ENCODE assay signal across 7 cellular contexts in genomic region chr13:45511310-45512147, GRCh38. TPM values are rescaled to one million over a fixed set of nuclear protein-coding genes. Genes with fewer than 3 reads are reported as not detected.
A peak's percentile ranks its signal among the peaks of the same experiment; 100 is the strongest.
DNase-seq lines count a peak whose midpoint lies in the region; ATAC-seq and TF ChIP-seq lines count a peak whose summit lies in the region.

No MANE protein-coding gene starts in this region.

- no peaks in the 10 kb centered on the region for H3K79me2 ChIP-seq in DND-41 (ENCODE audit: insufficient read depth, low read length)

- H3K27ac ChIP-seq in DND-41 (ENCODE audit: low read length) (no peak overlapping the region), psoas muscle (no peak overlapping the region)

- no peak overlapping the region for H3K4me2 ChIP-seq in DND-41 (ENCODE audit: insufficient read depth, low read length)

- no peak overlapping the region for H2AFZ ChIP-seq in DND-41 (ENCODE audit: low read depth, low read length)

- no peak overlapping the region for H3K9ac ChIP-seq in DND-41 (ENCODE audit: low read depth, low read length)

- no peak overlapping the region for H3K4me3 Mint-ChIP-seq in activated naive CD8-positive, alpha-beta T cell
- H3K4me3 Mint-ChIP-seq in glutamatergic neuron (ENCODE audit: unreplicated experiment), result no peak overlapping the region

- H3K27me3 Mint-ChIP-seq in activated naive CD8-positive, alpha-beta T cell, result no peaks in the 10 kb centered on the region
- H3K27me3 Mint-ChIP-seq in glutamatergic neuron (ENCODE audit: unreplicated experiment), result no peaks in the 10 kb centered on the region

- ATAC-seq in DND-41 (ENCODE audit: insufficient read depth, low read depth) (peak; percentile 82), psoas muscle (peak; percentile 43 to 80 (median 60)), HG03095 (IDR thresholded peaks at IDR 0.05; ENCODE audit: unreplicated experiment) (no peak)

- H3K4me1 ChIP-seq in DND-41 (ENCODE audit: insufficient read depth, low read length) (no peaks in the 10 kb centered on the region), psoas muscle (no peaks in the 10 kb centered on the region)

- H3K36me3 Mint-ChIP-seq in activated naive CD8-positive, alpha-beta T cell, result peaks cover 6% of the 10 kb centered on the region
- H3K36me3 Mint-ChIP-seq in glutamatergic neuron (ENCODE audit: unreplicated experiment), result no peaks in the 10 kb centered on the region

- intact Hi-C loops in psoas muscle (cut with DNase I), result no loop called here

- H3K4me3 ChIP-seq in DND-41 (ENCODE audit: low read depth in 1 of 2, low read length in 2 of 2) (no peak overlapping the region), HFF-Myc (replicated peaks; ENCODE audit: low read depth, low read length) (no peak overlapping the region), psoas muscle (no peak overlapping the region)

- H3K27ac Mint-ChIP-seq in activated naive CD8-positive, alpha-beta T cell, result peak overlapping the region; percentile 16
- H3K27ac Mint-ChIP-seq in glutamatergic neuron (ENCODE audit: unreplicated experiment), result no peak overlapping the region

- DNase-seq in DND-41 (peak; percentile 42), HFF-Myc (ENCODE audit: extremely low read depth, low read depth) (peak; percentile 65), NCI-H510A treated with DMSO at 0.1 percent for 48 hours (lab: John Stamatoyannopoulos, UW) (peak; percentile 34), glutamatergic neuron (no peak), psoas muscle (no peak)

- WGBS in psoas muscle, 3 donors, result 68 to 71% (median 68%) methylated on average over 3 of the region's 3 CpGs

- H3K4me1 Mint-ChIP-seq in activated naive CD8-positive, alpha-beta T cell (ENCODE audit: low read depth), result peaks cover 15% of the 10 kb centered on the region
- H3K4me1 Mint-ChIP-seq in glutamatergic neuron (ENCODE audit: low read depth, unreplicated experiment), result no peaks in the 10 kb centered on the region

- H3K9me3 ChIP-seq in DND-41 (ENCODE audit: insufficient read depth, low read length, severe bottlenecking) (no peaks in the 10 kb centered on the region), psoas muscle (no peaks in the 10 kb centered on the region)

- no peaks in the 10 kb centered on the region for H3K9me3 Mint-ChIP-seq in activated naive CD8-positive, alpha-beta T cell (ENCODE audit: low read depth)
- no peaks in the 10 kb centered on the region for H3K9me3 Mint-ChIP-seq in glutamatergic neuron (ENCODE audit: unreplicated experiment)

- H3K27me3 ChIP-seq in DND-41 (ENCODE audit: insufficient read depth, low read length, poor library complexity) (no peaks in the 10 kb centered on the region), psoas muscle (ENCODE audit: insufficient read depth in 3 of 3, low read length in 2 of 3) (no peaks in the 10 kb centered on the region)

- H3K36me3 ChIP-seq in DND-41 (ENCODE audit: insufficient read depth, low read length) (peaks cover 70% of the 10 kb centered on the region), psoas muscle (ENCODE audit: insufficient read depth in 1 of 2, low read depth in 1 of 2) (peaks cover 7 to 91% of the 10 kb centered on the region in 2 donors)

- TF ChIP-seq CTCF in DND-41 (IDR thresholded peaks at IDR 0.05; ENCODE audit: borderline replicate concordance, extremely low read depth, low read length, poor library complexity, severe bottlenecking) (peak; percentile 91), HFF-Myc (IDR thresholded peaks at IDR 0.05; ENCODE audit: low read depth, low read length, missing control alignments) (peak; percentile 73), glutamatergic neuron (IDR thresholded peaks at IDR 0.05; ENCODE audit: partially characterized antibody, unreplicated experiment) (peak; percentile 96), psoas muscle (IDR thresholded peaks at IDR 0.05) (peak; percentile 88)

- no peaks in the 10 kb centered on the region for H4K20me1 ChIP-seq in DND-41 (ENCODE audit: insufficient read depth, low read length)

RNA-seq across cellular contexts. Expression of gene COG3, which starts 46.8 kb away (rescaled TPM):
- 25.4 TPM for total RNA-seq in glutamatergic neuron (ENCODE audit: unreplicated experiment)
- 10 to 100 TPM; 10.1 to 18.5 (median 13.8) TPM for total RNA-seq in psoas muscle
- polyA plus RNA-seq in psoas muscle, result 10 to 100 TPM in 2 of 3 donors, 1 to 10 TPM in 1; 7.5 to 19.1 (median 13.2) TPM

Comparison
In these comparisons a context has a peak if more than half of its experiments do, and no peak if none do; other contexts are left out.
1. DNase-seq: peak in DND-41 (single experiment), HFF-Myc (single experiment) and NCI-H510A treated with DMSO at 0.1 percent for 48 hours (single experiment); none in glutamatergic neuron (single experiment) and psoas muscle (0 of 2).
2. Peak in every context shown above with its lines, with median percentiles within 50 percentile points of each other: CTCF ChIP-seq.